In genomic region chr15:33119865-33120264, GRCh38 we compare ENCODE assay signal across 13 cellular contexts.
A peak's percentile ranks its signal among the peaks of the same experiment; 100 is the strongest.
DNase-seq lines count a peak whose midpoint lies in the region; ATAC-seq and TF ChIP-seq lines count a peak whose summit lies in the region.
"Had no signal": no experiment of that assay in that cellular context is flagged by ENCODE, and none has a peak within 500 bp of the region (broad histone marks: within the 10 kb centered on the region; RNA-seq: fewer than 3 reads in every experiment).

No MANE protein-coding gene starts in this region.

- H2BK15ac ChIP-seq in IMR-90 (ENCODE audit: low read depth, low read length), result no peak overlapping the region

- H3K9me3 ChIP-seq in IMR-90 (ENCODE audit: control insufficient read depth, insufficient read depth, low read length) (no peaks in the 10 kb centered on the region), endocrine pancreas (ENCODE audit: control insufficient read depth, low read length) (no peaks in the 10 kb centered on the region)
- H3K9me3 ChIP-seq: HAP-1 had no signal

- H3K9ac ChIP-seq in IMR-90 (ENCODE audit: low read depth, low read length), result no peak overlapping the region
- no peak overlapping the region for H3K9ac ChIP-seq in endocrine pancreas (ENCODE audit: control insufficient read depth, insufficient read depth, low read length)
- H3K9ac ChIP-seq: BLaER1 had no signal

- no peak for TF ChIP-seq RAD21 in IMR-90 (IDR thresholded peaks at IDR 0.05; ENCODE audit: low read length)

- CTCF ChIA-PET in IMR-90 (lab: Yijun Ruan, JAX), result no interaction called here

- in situ Hi-C loops in IMR-90 (cut with MboI; ENCODE audit: low sequenced_read_pairs), result loop anchor here (10.0 kb wide), 1 partner anchor 275 kb away; no protein-coding TSS in a partner anchor

- no peak overlapping the region for H4K8ac ChIP-seq in IMR-90 (ENCODE audit: low read depth in 2 of 2, low read length in 2 of 2)

- no peak overlapping the region for H2BK5ac ChIP-seq in IMR-90 (ENCODE audit: low read depth, low read length, poor library complexity, severe bottlenecking)

- intact Hi-C loops in IMR-90 (cut with micrococcal nuclease), result no loop called here

- POLR2A ChIA-PET in IMR-90 (lab: Charles Lee; ENCODE audit: unreplicated experiment), result no interaction called here

- no peak for TF ChIP-seq POLR2A in IMR-90 (IDR thresholded peaks at IDR 0.05; ENCODE audit: low read depth, low read length)

- H4K5ac ChIP-seq in IMR-90 (ENCODE audit: low read depth, low read length), result no peak overlapping the region

- WGBS in IMR-90 (ENCODE audit: extremely low coverage in 2 of 2, insufficient read length in 1 of 2), 2 experiments, result no CpG with 5 or more reads among the region's 4 CpGs

- no peak overlapping the region for H2AFZ ChIP-seq in IMR-90 (replicated peaks; ENCODE audit: low read length, poor library complexity)

- no peak overlapping the region for H2AK9ac ChIP-seq in IMR-90 (replicated peaks; ENCODE audit: low read depth, low read length, poor library complexity)

- H3K4me3 ChIP-seq in IMR-90 (ENCODE audit: insufficient read depth, low read depth, low read length) (no peak overlapping the region), endocrine pancreas (ENCODE audit: control insufficient read depth, insufficient read depth, low read length) (peak overlapping the region; percentile 51)
- H3K4me3 ChIP-seq: BLaER1, HAP-1 had no signal

- no peak overlapping the region for H3K56ac ChIP-seq in IMR-90 (ENCODE audit: extremely low read depth, insufficient read depth, low read length)

- peak overlapping the region; percentile 66; the same call in 1 of the 2 replicates for H2BK120ac ChIP-seq in IMR-90 (ENCODE audit: low read depth, low read length)

- no peak overlapping the region; the same call in 1 of the 2 replicates for H3K4ac ChIP-seq in IMR-90 (ENCODE audit: low read depth, low read length)

- peaks cover 3 to 32% of the 10 kb centered on the region in 2 experiments for H3K79me1 ChIP-seq in IMR-90 (ENCODE audit: low read depth in 1 of 2, low read length in 2 of 2)

- no peak overlapping the region for H3K18ac ChIP-seq in IMR-90 (ENCODE audit: low read depth, low read length)

- no peak overlapping the region; the same call in 1 of the 2 replicates for H3K23ac ChIP-seq in IMR-90 (ENCODE audit: low read depth, low read length)

- no TSS peak for BruUV-seq in IMR-90 (replicated peaks; lab: Mats Ljungman, UMichigan)

- peak overlapping the region; percentile 22; the same call in 1 of the 2 replicates for H2BK20ac ChIP-seq in IMR-90 (ENCODE audit: low read depth, low read length)

- H3K36me3 ChIP-seq in IMR-90 (ENCODE audit: control insufficient read depth, insufficient read depth, low read length) (no peaks in the 10 kb centered on the region; the same call in 1 of the 2 replicates), endocrine pancreas (ENCODE audit: control insufficient read depth, insufficient read depth, low read length) (no peaks in the 10 kb centered on the region)
- H3K36me3 ChIP-seq: BLaER1, HAP-1 had no signal

- H4K20me1 ChIP-seq in IMR-90 (ENCODE audit: insufficient read depth, low read length), result no peaks in the 10 kb centered on the region
- H4K20me1 ChIP-seq: BLaER1 had no signal

- peak overlapping the region; percentile 27; the same call in 1 of the 2 replicates for H2AK5ac ChIP-seq in IMR-90 (ENCODE audit: low read depth, low read length)

- no peaks in the 10 kb centered on the region for H3K27me3 ChIP-seq in IMR-90 (ENCODE audit: control insufficient read depth, insufficient read depth, low read length)
- H3K27me3 ChIP-seq in endocrine pancreas (ENCODE audit: control insufficient read depth, insufficient read depth, low read length), result no peaks in the 10 kb centered on the region
- H3K27me3 ChIP-seq: BLaER1 had no signal

- TF ChIP-seq CTCF in IMR-90 (conservative IDR thresholded peaks at IDR 0.05; ENCODE audit: low read depth, low read length), result no peak

- DNase-seq in IMR-90 (no peak), NCI-H748 (lab: John Stamatoyannopoulos, UW; ENCODE audit: unreplicated experiment) (peak; percentile 71)
- DNase-seq in effector CD4-positive, alpha-beta T cell, result no peak
- DNase-seq: CD8-positive, alpha-beta memory T cell; DMS53; GF-D8; HFFc6 had no signal

- no peak overlapping the region for H3K4me2 ChIP-seq in IMR-90 (ENCODE audit: low read depth, low read length)
- H3K4me2 ChIP-seq: BLaER1 had no signal

- no peak overlapping the region for H4K91ac ChIP-seq in IMR-90 (ENCODE audit: insufficient read depth, low read depth, low read length)

- no peak overlapping the region for H3K27ac ChIP-seq in IMR-90 (ENCODE audit: insufficient read depth, low read length)
- H3K27ac ChIP-seq: BLaER1, HL-60 had no signal

- ATAC-seq in IMR-90 (ENCODE audit: low read depth), result no peak
- ATAC-seq in HG03025 (IDR thresholded peaks at IDR 0.05; ENCODE audit: low FRiP score, unreplicated experiment), result no peak
- ATAC-seq in HG03108 (IDR thresholded peaks at IDR 0.05; ENCODE audit: unreplicated experiment), result no peak

- dilution Hi-C loops in IMR-90 (cut with HindIII; ENCODE audit: low sequenced_read_pairs, unreplicated experiment), result no loop called here

- peak overlapping the region; percentile 96; the same call in 1 of the 2 replicates for H3K14ac ChIP-seq in IMR-90 (replicated peaks; ENCODE audit: low read depth, low read length)

- H3K9me1 ChIP-seq in IMR-90 (ENCODE audit: insufficient read depth, low read length), result peaks cover 3% of the 10 kb centered on the region; the same call in 1 of the 2 replicates

- H3K4me1 ChIP-seq in IMR-90 (ENCODE audit: control insufficient read depth, insufficient read depth, low read length) (peaks cover 6% of the 10 kb centered on the region), endocrine pancreas (ENCODE audit: control insufficient read depth, insufficient read depth, low read length) (peaks cover 6% of the 10 kb centered on the region)
- H3K4me1 ChIP-seq: HAP-1 had no signal

TF ChIP-seq in IMR-90, 13 proteins besides CTCF, POLR2A, EP300 and RAD21:
- TF ChIP-seq FOS (IDR thresholded peaks at IDR 0.05; ENCODE audit: low read depth, low read length), result no peak
- TF ChIP-seq MXI1 (IDR thresholded peaks at IDR 0.05; ENCODE audit: borderline replicate concordance, low read depth, low read length), result no peak
- TF ChIP-seq CEBPB (IDR thresholded peaks at IDR 0.05; ENCODE audit: low read depth, low read length), result no peak
- no peak for TF ChIP-seq CHD1 (IDR thresholded peaks at IDR 0.05; ENCODE audit: low read depth, low read length)
- TF ChIP-seq USF2 (IDR thresholded peaks at IDR 0.05; ENCODE audit: low read depth, low read length), result no peak
- TF ChIP-seq ELK1 (IDR thresholded peaks at IDR 0.05; ENCODE audit: borderline replicate concordance, low read depth, low read length), result no peak
- TF ChIP-seq SMC3 (IDR thresholded peaks at IDR 0.05; ENCODE audit: low read depth, low read length), result no peak
- no peak for TF ChIP-seq RCOR1 (IDR thresholded peaks at IDR 0.05; ENCODE audit: insufficient replicate concordance, low read length)
- no peak for TF ChIP-seq MAFK (IDR thresholded peaks at IDR 0.05; ENCODE audit: low read depth, low read length)
- no peak for TF ChIP-seq MAZ (IDR thresholded peaks at IDR 0.05; ENCODE audit: borderline replicate concordance, low read depth, low read length)
- no peak for TF ChIP-seq RFX5 (IDR thresholded peaks at IDR 0.05; ENCODE audit: low read depth, low read length)
- no peak for TF ChIP-seq BHLHE40 (IDR thresholded peaks at IDR 0.05; ENCODE audit: low read depth, low read length)
- TF ChIP-seq NFE2L2 (IDR thresholded peaks at IDR 0.05; ENCODE audit: low read depth, low read length), result no peak
TF ChIP-seq in IMR-90: peak in this region for 0.
